Comparison of ENCODE assay signal across 21 cellular contexts in genomic region chr6:96202571-96202970, GRCh38.
"Had no signal": no experiment of that assay in that cellular context is flagged by ENCODE, and none has a peak within 500 bp of the region (broad histone marks: within the 10 kb centered on the region; RNA-seq: fewer than 3 reads in every experiment).

No MANE protein-coding gene starts in this region.

- FAIRE-seq: urothelium cell line had no signal

- DNase-seq: stimulated activated CD4-positive, alpha-beta T cell treated with anti-CD3 and anti-CD28 coated beads, Interleukin-2, amount 100 ng/mL, for 48 hours; stimulated activated CD4-positive, alpha-beta T cell treated with anti-CD3 and anti-CD28 coated beads, Interleukin-4, amount 100 ng/mL, for 1 hour; stimulated activated CD4-positive, alpha-beta T cell treated with anti-CD3 and anti-CD28 coated beads, Interleukin-4, amount 100 ng/mL, for 24 hours; stimulated activated CD4-positive, alpha-beta T cell treated with anti-CD3 and anti-CD28 coated beads, Interleukin-4, amount 100 ng/mL, for 4 hours; stimulated activated CD8-positive, alpha-beta memory T cell treated with anti-CD3 and anti-CD28 coated beads, Interleukin-4, amount 100 ng/mL, for 48 hours; stimulated activated naive B cell treated with anti-CD40 and anti-IgM and Interleukin-4, amounts not matched to agents 10 μg/mL and 1 μg/mL and 100 μg/mL, for 72 hours; stimulated activated naive CD4-positive, alpha-beta T cell; stimulated activated naive CD4-positive, alpha-beta T cell treated with Interleukin-2 at 50 U/mL for 16 hours; stimulated activated naive CD8-positive, alpha-beta T cell treated with anti-CD3 and anti-CD28 coated beads, Interleukin-15, amount 100 ng/mL, for 72 hours; stimulated activated naive CD8-positive, alpha-beta T cell treated with anti-CD3 and anti-CD28 coated beads, Interleukin-15, Interleukin-2, amounts not matched to agents 100 U/mL and 50 U/mL, for 24 hours; stomach; substantia nigra; testis; thyroid gland; tibial artery; transverse colon; trophoblast cell; upper lobe of left lung; upper lobe of right lung; uterus had no signal
